Comparison of ENCODE assay signal across 15 cellular contexts in genomic region chr6:104955927-104956662, GRCh38. TPM values are rescaled to one million over a fixed set of nuclear protein-coding genes. Genes with fewer than 3 reads are reported as not detected.
DNase-seq lines count a peak whose midpoint lies in the region; ATAC-seq and TF ChIP-seq lines count a peak whose summit lies in the region.
"Had no signal": no experiment of that assay in that cellular context is flagged by ENCODE, and none has a peak within 500 bp of the region (broad histone marks: within the 10 kb centered on the region; RNA-seq: fewer than 3 reads in every experiment).

No MANE protein-coding gene starts in this region.

- H3K9me2 ChIP-seq in PC-9 (ENCODE audit: insufficient read depth): 0 out of 2 replicates have a peak, but pooled peaks cover 7% of the 10 kb centered on the region

- no TSS peak for BruUV-seq in PC-9 (replicated peaks; lab: Mats Ljungman, UMichigan)

- H3K27ac ChIP-seq in PC-9 (no peak overlapping the region), Peyer's patch (no peak overlapping the region)
- H3K27ac ChIP-seq: 22Rv1, sigmoid colon had no signal

- CTCF ChIA-PET in PC-9 (lab: Charles Lee): no interaction called here

- DNase-seq in DMS53 (lab: John Stamatoyannopoulos, UW) (peak; percentile 63), DMS53 treated with DMSO at 0.1 percent for 48 hours (lab: John Stamatoyannopoulos, UW; ENCODE audit: unreplicated experiment) (no peak), PC-9 (no peak), erythroblast (lab: John Stamatoyannopoulos, UW) (peak; percentile 64 to 73), retina (peak; percentile 56), Peyer's patch (no peak), posterior vena cava (ENCODE audit: low spot score) (no peak)
- DNase-seq: activated CD8-positive, alpha-beta memory T cell treated with anti-CD3 and anti-CD28 coated beads, Interleukin-2, amount 50 U/mL, for 4 hours; COR-L47; effector CD8-positive, alpha-beta T cell; MV-4-11; sigmoid colon had no signal

- H3K4me1 ChIP-seq in PC-9 (replicated peaks; ENCODE audit: insufficient read depth) (no peaks in the 10 kb centered on the region), Peyer's patch (no peaks in the 10 kb centered on the region)

- POLR2A ChIA-PET in PC-9 (lab: Charles Lee; ENCODE audit: unreplicated experiment): interaction anchor here (0.7 kb wide), 1 partner anchor 48 kb away, joined by 4 read pairs; no protein-coding TSS in a partner anchor

- H4K20me1 ChIP-seq in PC-9 (ENCODE audit: insufficient read depth): no peaks in the 10 kb centered on the region

- H3K9me3 ChIP-seq in PC-9 (ENCODE audit: insufficient read depth, low read depth): no peaks in the 10 kb centered on the region
- no peaks in the 10 kb centered on the region for H3K9me3 ChIP-seq in Peyer's patch
- H3K9me3 ChIP-seq: sigmoid colon had no signal

- H3K36me3 ChIP-seq in PC-9 (ENCODE audit: low read depth) (no peaks in the 10 kb centered on the region), Peyer's patch (no peaks in the 10 kb centered on the region)
- H3K36me3 ChIP-seq: sigmoid colon had no signal

- peak overlapping the region; percentile 35; the same call in 1 of the 2 replicates for H2AFZ ChIP-seq in PC-9

- TF ChIP-seq CTCF in PC-9 (conservative IDR thresholded peaks at IDR 0.05) (no peak), Peyer's patch (IDR thresholded peaks at IDR 0.05) (no peak)

- H3F3A ChIP-seq in PC-9 (ENCODE audit: insufficient read depth, low read depth): no peaks in the 10 kb centered on the region

- ATAC-seq in HG03159 (IDR thresholded peaks at IDR 0.05; ENCODE audit: unreplicated experiment): no peak

- no peaks in the 10 kb centered on the region for H3K79me2 ChIP-seq in PC-9 (ENCODE audit: low read depth)

- H3K27me3 ChIP-seq in PC-9 (ENCODE audit: insufficient read depth, low read depth) (no peaks in the 10 kb centered on the region), Peyer's patch (peaks cover 0 to 41% of the 10 kb centered on the region in 2 donors)

- H3K4me3 ChIP-seq in PC-9: no peak overlapping the region
- H3K4me3 ChIP-seq in Peyer's patch: no peak overlapping the region
- H3K4me3 ChIP-seq: sigmoid colon had no signal

- TF ChIP-seq POLR2A in erythroblast (IDR thresholded peaks at IDR 0.05; ENCODE audit: low read length): no peak
- TF ChIP-seq POLR2A in Peyer's patch (IDR thresholded peaks at IDR 0.05): no peak

- intact Hi-C loops in PC-9 (cut with micrococcal nuclease; ENCODE audit: unreplicated experiment): no loop called here
- intact Hi-C loops in posterior vena cava (cut with DNase I): no loop called here

- no peak overlapping the region for H3K4me2 ChIP-seq in PC-9

RNA-seq across cellular contexts. Expression of gene LIN28B, which starts 0.8 kb away (rescaled TPM):
- total RNA-seq in PC-9 (2021) (not detected in 2 replicates), Peyer's patch (not detected), posterior vena cava (not detected)
- total RNA-seq: mononuclear cell, sigmoid colon had no signal

Comparison
In these comparisons a context has a peak if more than half of its experiments do, and no peak if none do; other contexts are left out.
1. DNase-seq: peak in DMS53 (single experiment), erythroblast (2 of 2) and retina (single experiment); none in DMS53 treated with DMSO at 0.1 percent for 48 hours (single experiment), PC-9 (0 of 2), Peyer's patch (0 of 3) and posterior vena cava (single experiment).